ENCODE assay signal across 1 cellular context in genomic region chr22:43101306-43101705, GRCh38.
TF ChIP-seq lines count a peak whose summit lies in the region.

No MANE protein-coding gene starts in this region.

TF ChIP-seq in K562, 482 proteins besides CTCF, POLR2A, EP300 and RAD21:
- 0 out of 2 replicates have a peak, but pooled peaks have one; percentile 13 for TF ChIP-seq CBFA2T2 (conservative IDR thresholded peaks at IDR 0.05)
- no peak for TF ChIP-seq FOXP4 (CRISPR knock-in tag; IDR thresholded peaks at IDR 0.05; ENCODE audit: borderline replicate concordance)
- TF ChIP-seq ZFX (CRISPR knock-in tag; IDR thresholded peaks at IDR 0.05) = peak; percentile 52
- peak; percentile 44; the same call in 1 of the 2 replicates for TF ChIP-seq CTBP1 (IDR thresholded peaks at IDR 0.05; ENCODE audit: borderline replicate concordance)
- no peak for TF ChIP-seq PTTG1 (tag; IDR thresholded peaks at IDR 0.05; ENCODE audit: low read depth)
- peak in 1 of 2 experiments; percentile 27; a peak in 1 of 4 replicates for TF ChIP-seq NRF1 (conservative IDR thresholded peaks at IDR 0.05 in 1 of 2, IDR thresholded peaks at IDR 0.05 in 1 of 2)
- TF ChIP-seq POU5F1 (IDR thresholded peaks at IDR 0.05; ENCODE audit: borderline replicate concordance, low read depth, low read length, partially characterized antibody) = no peak
- TF ChIP-seq PKNOX1 (IDR thresholded peaks at IDR 0.05) = peak; percentile 53
- peak; percentile 44; the same call in 1 of the 2 replicates for TF ChIP-seq STAT5A (IDR thresholded peaks at IDR 0.05; ENCODE audit: borderline replicate concordance, low read length)
- TF ChIP-seq ZNF592 (IDR thresholded peaks at IDR 0.05) = peak; percentile 39; the same call in 1 of the 2 replicates
- peak; percentile 51; the same call in 1 of the 2 replicates for TF ChIP-seq ARID1B (IDR thresholded peaks at IDR 0.05)
- TF ChIP-seq USF1 (CRISPR knock-in tag; IDR thresholded peaks at IDR 0.05) = 0 out of 2 replicates have a peak, but pooled peaks have one; percentile 24
- peak; percentile 72 for TF ChIP-seq MEIS2 (IDR thresholded peaks at IDR 0.05; ENCODE audit: partially characterized antibody)
- TF ChIP-seq CBFA2T3 (IDR thresholded peaks at IDR 0.05) = peak; percentile 66
- 0 out of 2 replicates have a peak, but pooled peaks have one; percentile 24 for TF ChIP-seq SMAD4 (CRISPR knock-in tag; conservative IDR thresholded peaks at IDR 0.05)
